2 cellular contexts compared by ENCODE assay signal in the genomic region with DNA sequence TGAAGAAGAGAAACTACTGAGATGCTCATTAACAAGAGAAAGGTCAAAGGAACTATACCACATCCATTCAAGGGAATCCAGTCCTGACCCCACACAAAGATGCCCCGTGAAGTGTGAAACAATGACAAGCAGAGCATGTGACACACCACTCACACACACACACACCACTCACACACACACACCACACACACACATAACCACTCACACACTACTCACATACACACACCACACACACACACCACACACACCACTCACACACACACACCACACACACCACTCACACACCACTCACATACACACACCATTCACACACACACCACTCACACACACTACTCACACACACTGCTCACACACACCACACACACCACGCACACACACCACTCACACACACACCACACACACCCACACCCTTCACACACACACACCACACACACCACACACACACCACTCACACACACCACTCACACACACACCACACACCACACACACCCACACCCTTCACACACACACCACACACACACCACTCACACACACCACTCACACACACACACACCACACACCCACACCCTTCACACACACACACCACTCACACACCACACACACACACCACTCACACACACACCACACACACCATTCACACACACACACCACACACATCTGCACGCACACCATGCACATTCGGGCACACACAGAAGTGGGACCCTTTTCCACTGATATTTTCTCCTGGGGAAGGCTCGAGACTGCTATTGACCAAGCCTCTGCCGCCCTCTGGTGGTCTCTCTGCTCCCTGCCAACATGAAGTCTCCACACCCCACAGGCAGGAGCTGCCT.
TF ChIP-seq lines count a peak whose summit lies in the region.

No MANE protein-coding gene starts in this region.

TF ChIP-seq in GM12891, 5 proteins besides CTCF, POLR2A, EP300 and RAD21:
- TF ChIP-seq SPI1 (IDR thresholded peaks at IDR 0.05; ENCODE audit: low read depth, low read length) (no peak), POU2F2 (IDR thresholded peaks at IDR 0.05; ENCODE audit: low read depth, low read length) (no peak), POLR2AphosphoS5 (IDR thresholded peaks at IDR 0.05; ENCODE audit: low read depth, low read length) (no peak), TAF1 (IDR thresholded peaks at IDR 0.05; ENCODE audit: low read depth, low read length) (no peak), PAX5 (IDR thresholded peaks at IDR 0.05; ENCODE audit: insufficient read depth, low read length, severe bottlenecking) (no peak)

TF ChIP-seq in GM12878, 131 proteins besides CTCF, POLR2A, EP300 and RAD21 (continues in another document):
- TF ChIP-seq BHLHE40 (IDR thresholded peaks at IDR 0.05; ENCODE audit: borderline replicate concordance in 1 of 2, low read depth in 2 of 2, low read length in 1 of 2), result peak; percentile 11 to 50; a peak in 1 of 4 replicates
- peak; percentile 9; the same call in 1 of the 2 replicates for TF ChIP-seq IRF4 (IDR thresholded peaks at IDR 0.05; ENCODE audit: low read depth, low read length)
- TF ChIP-seq TARDBP (IDR thresholded peaks at IDR 0.05; ENCODE audit: borderline replicate concordance), result no peak
- no peak for TF ChIP-seq ATF3 (IDR thresholded peaks at IDR 0.05; ENCODE audit: borderline replicate concordance, extremely low read depth, low read depth, low read length)
- no peak for TF ChIP-seq BACH1 (IDR thresholded peaks at IDR 0.05; ENCODE audit: borderline replicate concordance)
- TF ChIP-seq ETV6 (conservative IDR thresholded peaks at IDR 0.05 in 1 of 2, IDR thresholded peaks at IDR 0.05 in 1 of 2; ENCODE audit: borderline replicate concordance in 1 of 2, low read depth in 1 of 2), result no peak
- TF ChIP-seq, protein P1, sequence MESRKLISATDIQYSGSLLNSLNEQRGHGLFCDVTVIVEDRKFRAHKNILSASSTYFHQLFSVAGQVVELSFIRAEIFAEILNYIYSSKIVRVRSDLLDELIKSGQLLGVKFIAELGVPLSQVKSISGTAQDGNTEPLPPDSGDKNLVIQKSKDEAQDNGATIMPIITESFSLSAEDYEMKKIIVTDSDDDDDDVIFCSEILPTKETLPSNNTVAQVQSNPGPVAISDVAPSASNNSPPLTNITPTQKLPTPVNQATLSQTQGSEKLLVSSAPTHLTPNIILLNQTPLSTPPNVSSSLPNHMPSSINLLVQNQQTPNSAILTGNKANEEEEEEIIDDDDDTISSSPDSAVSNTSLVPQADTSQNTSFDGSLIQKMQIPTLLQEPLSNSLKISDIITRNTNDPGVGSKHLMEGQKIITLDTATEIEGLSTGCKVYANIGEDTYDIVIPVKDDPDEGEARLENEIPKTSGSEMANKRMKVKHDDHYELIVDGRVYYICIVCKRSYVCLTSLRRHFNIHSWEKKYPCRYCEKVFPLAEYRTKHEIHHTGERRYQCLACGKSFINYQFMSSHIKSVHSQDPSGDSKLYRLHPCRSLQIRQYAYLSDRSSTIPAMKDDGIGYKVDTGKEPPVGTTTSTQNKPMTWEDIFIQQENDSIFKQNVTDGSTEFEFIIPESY (IDR thresholded peaks at IDR 0.05), result no peak
- TF ChIP-seq ATF2 (IDR thresholded peaks at IDR 0.05; ENCODE audit: low read length), result no peak
- TF ChIP-seq HDAC2 (IDR thresholded peaks at IDR 0.05), result no peak
- no peak for TF ChIP-seq E2F4 (IDR thresholded peaks at IDR 0.05; ENCODE audit: low read depth, low read length)
- TF ChIP-seq EGR1 (IDR thresholded peaks at IDR 0.05; ENCODE audit: borderline replicate concordance in 1 of 2, low read depth in 2 of 2, low read length in 2 of 2), result no peak
- TF ChIP-seq SRF (IDR thresholded peaks at IDR 0.05; ENCODE audit: low read depth in 2 of 2, low read length in 2 of 2), result no peak
- TF ChIP-seq BCL3 (IDR thresholded peaks at IDR 0.05; ENCODE audit: borderline replicate concordance, insufficient read depth, low read depth, low read length, poor library complexity, severe bottlenecking), result peak; percentile 61
- TF ChIP-seq RELB (IDR thresholded peaks at IDR 0.05; ENCODE audit: low read depth), result no peak
- TF ChIP-seq WRNIP1 (IDR thresholded peaks at IDR 0.05; ENCODE audit: borderline replicate concordance, low read depth, low read length), result no peak
- no peak for TF ChIP-seq SIX5 (IDR thresholded peaks at IDR 0.05; ENCODE audit: low read depth, low read length, severe bottlenecking)
- no peak for TF ChIP-seq PML (IDR thresholded peaks at IDR 0.05; ENCODE audit: low read length)
- peak; percentile 56 for TF ChIP-seq NR2C2 (IDR thresholded peaks at IDR 0.05; ENCODE audit: borderline replicate concordance, control insufficient read depth, insufficient read length, low read depth)
- no peak for TF ChIP-seq HDAC6 (IDR thresholded peaks at IDR 0.05; ENCODE audit: unreplicated experiment)
- TF ChIP-seq STAT1 (conservative IDR thresholded peaks at IDR 0.05), result no peak
- no peak for TF ChIP-seq RBBP5 (conservative IDR thresholded peaks at IDR 0.05)
- TF ChIP-seq SIN3A (IDR thresholded peaks at IDR 0.05; ENCODE audit: low read depth, low read length), result no peak
- TF ChIP-seq POLR2AphosphoS5 (IDR thresholded peaks at IDR 0.05; ENCODE audit: low read length), result no peak
- TF ChIP-seq NR2C1 (IDR thresholded peaks at IDR 0.05), result no peak
- no peak for TF ChIP-seq HCFC1 (IDR thresholded peaks at IDR 0.05; ENCODE audit: low read length)
- TF ChIP-seq YY1 (IDR thresholded peaks at IDR 0.05; ENCODE audit: low read depth, low read length), result peak; percentile 70
- TF ChIP-seq EED (IDR thresholded peaks at IDR 0.05; ENCODE audit: low read depth), result no peak
- TF ChIP-seq, protein P2, sequence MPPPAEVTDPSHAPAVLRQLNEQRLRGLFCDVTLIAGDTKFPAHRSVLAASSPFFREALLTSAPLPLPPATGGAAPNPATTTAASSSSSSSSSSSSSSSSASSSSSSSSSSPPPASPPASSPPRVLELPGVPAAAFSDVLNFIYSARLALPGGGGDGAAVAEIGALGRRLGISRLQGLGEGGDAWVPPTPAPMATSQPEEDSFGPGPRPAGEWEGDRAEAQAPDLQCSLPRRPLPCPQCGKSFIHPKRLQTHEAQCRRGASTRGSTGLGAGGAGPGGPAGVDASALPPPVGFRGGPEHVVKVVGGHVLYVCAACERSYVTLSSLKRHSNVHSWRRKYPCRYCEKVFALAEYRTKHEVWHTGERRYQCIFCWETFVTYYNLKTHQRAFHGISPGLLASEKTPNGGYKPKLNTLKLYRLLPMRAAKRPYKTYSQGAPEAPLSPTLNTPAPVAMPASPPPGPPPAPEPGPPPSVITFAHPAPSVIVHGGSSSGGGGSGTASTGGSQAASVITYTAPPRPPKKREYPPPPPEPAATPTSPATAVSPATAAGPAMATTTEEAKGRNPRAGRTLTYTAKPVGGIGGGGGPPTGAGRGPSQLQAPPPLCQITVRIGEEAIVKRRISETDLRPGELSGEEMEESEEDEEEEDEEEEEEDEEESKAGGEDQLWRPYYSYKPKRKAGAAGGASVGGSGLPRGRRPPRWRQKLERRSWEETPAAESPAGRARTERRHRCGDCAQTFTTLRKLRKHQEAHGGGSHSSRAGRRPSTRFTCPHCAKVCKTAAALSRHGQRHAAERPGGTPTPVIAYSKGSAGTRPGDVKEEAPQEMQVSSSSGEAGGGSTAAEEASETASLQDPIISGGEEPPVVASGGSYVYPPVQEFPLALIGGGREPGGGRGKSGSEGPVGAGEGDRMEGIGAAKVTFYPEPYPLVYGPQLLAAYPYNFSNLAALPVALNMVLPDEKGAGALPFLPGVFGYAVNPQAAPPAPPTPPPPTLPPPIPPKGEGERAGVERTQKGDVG (CRISPR knock-in tag; IDR thresholded peaks at IDR 0.05), result no peak
- no peak for TF ChIP-seq TCF12 (IDR thresholded peaks at IDR 0.05; ENCODE audit: low read depth, low read length)
- TF ChIP-seq, protein P3, sequence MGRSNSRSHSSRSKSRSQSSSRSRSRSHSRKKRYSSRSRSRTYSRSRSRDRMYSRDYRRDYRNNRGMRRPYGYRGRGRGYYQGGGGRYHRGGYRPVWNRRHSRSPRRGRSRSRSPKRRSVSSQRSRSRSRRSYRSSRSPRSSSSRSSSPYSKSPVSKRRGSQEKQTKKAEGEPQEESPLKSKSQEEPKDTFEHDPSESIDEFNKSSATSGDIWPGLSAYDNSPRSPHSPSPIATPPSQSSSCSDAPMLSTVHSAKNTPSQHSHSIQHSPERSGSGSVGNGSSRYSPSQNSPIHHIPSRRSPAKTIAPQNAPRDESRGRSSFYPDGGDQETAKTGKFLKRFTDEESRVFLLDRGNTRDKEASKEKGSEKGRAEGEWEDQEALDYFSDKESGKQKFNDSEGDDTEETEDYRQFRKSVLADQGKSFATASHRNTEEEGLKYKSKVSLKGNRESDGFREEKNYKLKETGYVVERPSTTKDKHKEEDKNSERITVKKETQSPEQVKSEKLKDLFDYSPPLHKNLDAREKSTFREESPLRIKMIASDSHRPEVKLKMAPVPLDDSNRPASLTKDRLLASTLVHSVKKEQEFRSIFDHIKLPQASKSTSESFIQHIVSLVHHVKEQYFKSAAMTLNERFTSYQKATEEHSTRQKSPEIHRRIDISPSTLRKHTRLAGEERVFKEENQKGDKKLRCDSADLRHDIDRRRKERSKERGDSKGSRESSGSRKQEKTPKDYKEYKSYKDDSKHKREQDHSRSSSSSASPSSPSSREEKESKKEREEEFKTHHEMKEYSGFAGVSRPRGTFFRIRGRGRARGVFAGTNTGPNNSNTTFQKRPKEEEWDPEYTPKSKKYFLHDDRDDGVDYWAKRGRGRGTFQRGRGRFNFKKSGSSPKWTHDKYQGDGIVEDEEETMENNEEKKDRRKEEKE (IDR thresholded peaks at IDR 0.05), result no peak
- TF ChIP-seq CREB1 (IDR thresholded peaks at IDR 0.05; ENCODE audit: low read depth), result no peak
- no peak for TF ChIP-seq RELA (IDR thresholded peaks at IDR 0.05; ENCODE audit: borderline replicate concordance, partially characterized antibody)
- no peak for TF ChIP-seq CREM (IDR thresholded peaks at IDR 0.05; ENCODE audit: low read depth)
- TF ChIP-seq MLLT1 (IDR thresholded peaks at IDR 0.05), result 0 out of 2 replicates have a peak, but pooled peaks have one; percentile 34
- TF ChIP-seq, protein P4, sequence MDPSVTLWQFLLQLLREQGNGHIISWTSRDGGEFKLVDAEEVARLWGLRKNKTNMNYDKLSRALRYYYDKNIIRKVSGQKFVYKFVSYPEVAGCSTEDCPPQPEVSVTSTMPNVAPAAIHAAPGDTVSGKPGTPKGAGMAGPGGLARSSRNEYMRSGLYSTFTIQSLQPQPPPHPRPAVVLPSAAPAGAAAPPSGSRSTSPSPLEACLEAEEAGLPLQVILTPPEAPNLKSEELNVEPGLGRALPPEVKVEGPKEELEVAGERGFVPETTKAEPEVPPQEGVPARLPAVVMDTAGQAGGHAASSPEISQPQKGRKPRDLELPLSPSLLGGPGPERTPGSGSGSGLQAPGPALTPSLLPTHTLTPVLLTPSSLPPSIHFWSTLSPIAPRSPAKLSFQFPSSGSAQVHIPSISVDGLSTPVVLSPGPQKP (IDR thresholded peaks at IDR 0.05; ENCODE audit: low read depth, low read length), result no peak
- TF ChIP-seq MEF2A (IDR thresholded peaks at IDR 0.05; ENCODE audit: insufficient read depth, low read depth, low read length), result no peak
- no peak for TF ChIP-seq BMI1 (IDR thresholded peaks at IDR 0.05; ENCODE audit: borderline replicate concordance)
